Comparison of ENCODE assay signal across 8 cellular contexts in genomic region chr2:196798980-196799379, GRCh38. TPM values are rescaled to one million over a fixed set of nuclear protein-coding genes. Genes with fewer than 3 reads are reported as not detected.
DNase-seq lines count a peak whose midpoint lies in the region; ATAC-seq lines count a peak whose summit lies in the region.

No MANE protein-coding gene starts in this region.

- peaks cover 19 to 20% of the 10 kb centered on the region in 2 donors for H3K36me3 Mint-ChIP-seq in activated naive CD4-positive, alpha-beta T cell treated with anti-CD3 and anti-CD28 coated beads, Interleukin-2, amount 50 U/mL, for 72 hours
- peaks cover 7 to 14% (median 14%) of the 10 kb centered on the region in 3 donors for H3K36me3 Mint-ChIP-seq in immature natural killer cell

- no peaks in the 10 kb centered on the region for H3K9me3 ChIP-seq in stomach smooth muscle (ENCODE audit: control insufficient read depth in 2 of 2, low read length in 2 of 2)

- H3K27me3 ChIP-seq in stomach smooth muscle (ENCODE audit: control insufficient read depth in 1 of 2, insufficient read depth in 2 of 2, low read length in 2 of 2): peaks cover 2 to 5% of the 10 kb centered on the region in 2 donors

- H3K4me1 ChIP-seq in stomach smooth muscle (ENCODE audit: control insufficient read depth, insufficient read depth, low read length): peaks cover 5% of the 10 kb centered on the region

- peak overlapping the region; percentile 93 to 100 (median 96) for H3K4me3 Mint-ChIP-seq in immature natural killer cell

- H3K27ac ChIP-seq in stomach smooth muscle (ENCODE audit: low read length): peak overlapping the region; percentile 53

- H3K36me3 ChIP-seq in stomach smooth muscle (ENCODE audit: control insufficient read depth in 2 of 2, insufficient read depth in 2 of 2, low read length in 2 of 2): peaks cover 10 to 12% of the 10 kb centered on the region in 2 donors

- peak overlapping the region; percentile 94 to 98 for H3K27ac Mint-ChIP-seq in activated naive CD4-positive, alpha-beta T cell treated with anti-CD3 and anti-CD28 coated beads, Interleukin-2, amount 50 U/mL, for 72 hours
- peak overlapping the region; percentile 87 to 97 (median 94) for H3K27ac Mint-ChIP-seq in immature natural killer cell

- H3K4me3 ChIP-seq in stomach smooth muscle (ENCODE audit: low read length in 2 of 2): peak overlapping the region; percentile 91

- H3K9me3 Mint-ChIP-seq in activated naive CD4-positive, alpha-beta T cell treated with anti-CD3 and anti-CD28 coated beads, Interleukin-2, amount 50 U/mL, for 72 hours: peaks cover 0 to 8% of the 10 kb centered on the region in 2 donors
- H3K9me3 Mint-ChIP-seq in immature natural killer cell: no peaks in the 10 kb centered on the region

- peaks cover 4 to 12% (median 12%) of the 10 kb centered on the region in 3 donors for H3K27me3 Mint-ChIP-seq in immature natural killer cell (ENCODE audit: low read depth in 3 of 3)

- H3K4me1 Mint-ChIP-seq in immature natural killer cell: peaks cover 24 to 48% of the 10 kb centered on the region in 2 donors

- peak; percentile 18 for DNase-seq in ELR (ENCODE audit: low read depth)
- DNase-seq in activated naive CD4-positive, alpha-beta T cell treated with anti-CD3 and anti-CD28 coated beads, Interleukin-2, amount 50 U/mL, for 72 hours (ENCODE audit: low spot score in 2 of 2): no peak
- no peak for DNase-seq in immature natural killer cell
- no peak for DNase-seq in NCI-H2196 (lab: John Stamatoyannopoulos, UW; ENCODE audit: unreplicated experiment)
- DNase-seq in NCI-H2107 (lab: John Stamatoyannopoulos, UW): no peak
- DNase-seq in cerebellar nuclear complex (lab: John Stamatoyannopoulos, UW): no peak

- H3K9ac ChIP-seq in stomach smooth muscle (ENCODE audit: low read length in 2 of 2): peak overlapping the region; percentile 69 to 93

- ATAC-seq in HG02798 (IDR thresholded peaks at IDR 0.05; ENCODE audit: poor library complexity, unreplicated experiment): peak; percentile 1
- peak; percentile 3 to 15 for ATAC-seq in activated naive CD4-positive, alpha-beta T cell treated with anti-CD3 and anti-CD28 coated beads, Interleukin-2, amount 50 U/mL, for 72 hours

RNA-seq across cellular contexts. Expression of gene GTF3C3, which starts 0.5 kb away (rescaled TPM):
- total RNA-seq in activated naive CD4-positive, alpha-beta T cell treated with anti-CD3 and anti-CD28 coated beads, Interleukin-2, amount 50 U/mL, for 72 hours: 10 to 100 TPM; 67.7 to 90.2 TPM
- 10 to 100 TPM in 2 of 3 donors, 1 to 10 TPM in 1; 9.7 to 14.3 (median 12.7) TPM for polyA plus RNA-seq in immature natural killer cell

RNA-seq across cellular contexts. Expression of gene C2orf66, which starts 10.2 kb away (rescaled TPM):
- total RNA-seq in activated naive CD4-positive, alpha-beta T cell treated with anti-CD3 and anti-CD28 coated beads, Interleukin-2, amount 50 U/mL, for 72 hours: under 1 TPM in 1 of 2 donors, not detected in 1; 0.53 TPM
- under 1 TPM in 1 of 3 donors, not detected in 2; 0.16 TPM for polyA plus RNA-seq in immature natural killer cell
